In the genomic region with DNA sequence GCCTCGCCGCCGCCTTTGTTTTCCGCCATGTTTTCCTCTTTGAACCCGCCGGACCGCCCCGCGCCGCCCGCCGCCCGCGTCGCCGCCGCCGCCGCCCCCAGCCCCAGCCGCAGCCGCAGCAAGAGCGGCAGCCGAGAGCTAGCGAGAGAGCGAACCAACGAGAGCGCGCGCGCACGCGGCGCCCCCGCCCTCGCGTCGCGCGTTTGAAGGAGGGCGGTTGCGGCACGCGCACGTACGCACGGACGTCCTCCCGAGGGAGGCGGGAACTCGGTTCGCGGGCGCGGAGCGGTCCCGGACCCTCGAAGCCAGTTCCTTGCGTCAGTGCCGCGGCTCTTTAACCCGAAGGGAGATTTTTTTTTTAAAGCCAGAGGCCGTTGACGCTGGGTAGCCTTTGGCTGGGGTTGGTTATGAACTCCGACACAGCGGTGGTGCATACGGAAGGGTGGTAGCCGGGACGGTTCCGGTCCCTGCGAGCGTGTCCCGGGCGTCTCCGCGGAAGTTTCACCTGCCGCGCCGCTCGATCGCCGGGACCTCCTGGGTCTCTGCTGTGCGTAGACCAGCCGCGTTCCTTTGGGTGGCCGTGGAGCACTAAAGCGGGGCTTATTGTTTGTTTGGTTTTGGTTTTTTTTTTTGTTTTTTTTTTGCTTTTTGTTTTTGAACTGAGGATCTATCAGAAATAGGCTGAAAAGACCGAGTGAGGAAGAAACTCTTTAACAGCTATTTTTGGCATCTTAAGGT, we compare ENCODE assay signal across 8 cellular contexts. TPM values are rescaled to one million over a fixed set of nuclear protein-coding genes. Genes with fewer than 3 reads are reported as not detected.
DNase-seq lines count a peak whose midpoint lies in the region; ATAC-seq and TF ChIP-seq lines count a peak whose summit lies in the region.

Gene TRIM33, minus strand, starts transcription at position 156 of the 738 bp plus-strand sequence. Its CDS starts 127 bp downstream, at position 29.

- no peaks in the 10 kb centered on the region for H3K9me3 Mint-ChIP-seq in activated naive CD4-positive, alpha-beta T cell treated with anti-CD3 and anti-CD28 coated beads, Interleukin-2, amount 50 U/mL, for 24 hours

- peak within 1 kb of the TSS; percentile 98 for H3K27ac Mint-ChIP-seq in activated naive CD4-positive, alpha-beta T cell treated with anti-CD3 and anti-CD28 coated beads, Interleukin-2, amount 50 U/mL, for 24 hours

- no peaks in the 10 kb centered on the region for H3K27me3 ChIP-seq in suprapubic skin

- DNase-seq in NB4 (ENCODE audit: low read depth) = peak; percentile 96
- DNase-seq in glomerular endothelial cell (ENCODE audit: extremely low read depth, low read depth, low spot score) = peak; percentile 54
- peak; percentile 83 for DNase-seq in occipital lobe (lab: John Stamatoyannopoulos, UW)
- peak; percentile 92 to 93 for DNase-seq in suprapubic skin (ENCODE audit: low spot score in 2 of 2)

- ATAC-seq in HG02571 (IDR thresholded peaks at IDR 0.05; ENCODE audit: unreplicated experiment) (peak; percentile 73), SK-N-SH treated with all-trans-retinoic acid at 6 μM for 48 hours (peak; percentile 83)

- peak within 1 kb of the TSS; percentile 99 for H3K4me3 Mint-ChIP-seq in activated naive CD4-positive, alpha-beta T cell treated with anti-CD3 and anti-CD28 coated beads, Interleukin-2, amount 50 U/mL, for 24 hours

- no peak for TF ChIP-seq EP300 in suprapubic skin (IDR thresholded peaks at IDR 0.05)

- H3K9me3 ChIP-seq in suprapubic skin = no peaks in the 10 kb centered on the region

- H3K27me3 Mint-ChIP-seq in activated naive CD4-positive, alpha-beta T cell treated with anti-CD3 and anti-CD28 coated beads, Interleukin-2, amount 50 U/mL, for 24 hours = no peaks in the 10 kb centered on the region

- 0% methylated on average over 27 of the region's 87 CpGs for WGBS in suprapubic skin

- TF ChIP-seq CTCF in NB4 (IDR thresholded peaks at IDR 0.05; ENCODE audit: low read depth, low read length) (no peak), suprapubic skin (IDR thresholded peaks at IDR 0.05) (no peak)

- no peaks in the 10 kb centered on the region for H3K36me3 ChIP-seq in suprapubic skin

- H3K4me1 Mint-ChIP-seq in activated naive CD4-positive, alpha-beta T cell treated with anti-CD3 and anti-CD28 coated beads, Interleukin-2, amount 50 U/mL, for 24 hours = peaks cover 50% of the 10 kb centered on the region

- H3K27ac ChIP-seq in suprapubic skin = peak within 1 kb of the TSS; percentile 97

- TF ChIP-seq POLR2A in NB4 (IDR thresholded peaks at IDR 0.05; ENCODE audit: extremely low read depth, insufficient read length) = peak; percentile 96
- peak in 1 of 2 donors; percentile 70 for TF ChIP-seq POLR2A in suprapubic skin (IDR thresholded peaks at IDR 0.05)

- peaks cover 7% of the 10 kb centered on the region for H3K36me3 Mint-ChIP-seq in activated naive CD4-positive, alpha-beta T cell treated with anti-CD3 and anti-CD28 coated beads, Interleukin-2, amount 50 U/mL, for 24 hours

- peaks cover 44% of the 10 kb centered on the region for H3K4me1 ChIP-seq in suprapubic skin

- peak within 1 kb of the TSS; percentile 95 for H3K4me3 ChIP-seq in GM08714 (ENCODE audit: low read length)
- H3K4me3 ChIP-seq in NB4 (ENCODE audit: low read depth, low read length) = peak within 1 kb of the TSS; percentile 80
- peak within 1 kb of the TSS; percentile 99 for H3K4me3 ChIP-seq in suprapubic skin

TF ChIP-seq in SK-N-SH treated with all-trans-retinoic acid at 6 μM for 48 hours, 23 proteins besides CTCF, POLR2A, EP300 and RAD21:
- no peak for TF ChIP-seq SNAI2 (CRISPR knock-in tag; IDR thresholded peaks at IDR 0.05)
- TF ChIP-seq, protein P1, sequence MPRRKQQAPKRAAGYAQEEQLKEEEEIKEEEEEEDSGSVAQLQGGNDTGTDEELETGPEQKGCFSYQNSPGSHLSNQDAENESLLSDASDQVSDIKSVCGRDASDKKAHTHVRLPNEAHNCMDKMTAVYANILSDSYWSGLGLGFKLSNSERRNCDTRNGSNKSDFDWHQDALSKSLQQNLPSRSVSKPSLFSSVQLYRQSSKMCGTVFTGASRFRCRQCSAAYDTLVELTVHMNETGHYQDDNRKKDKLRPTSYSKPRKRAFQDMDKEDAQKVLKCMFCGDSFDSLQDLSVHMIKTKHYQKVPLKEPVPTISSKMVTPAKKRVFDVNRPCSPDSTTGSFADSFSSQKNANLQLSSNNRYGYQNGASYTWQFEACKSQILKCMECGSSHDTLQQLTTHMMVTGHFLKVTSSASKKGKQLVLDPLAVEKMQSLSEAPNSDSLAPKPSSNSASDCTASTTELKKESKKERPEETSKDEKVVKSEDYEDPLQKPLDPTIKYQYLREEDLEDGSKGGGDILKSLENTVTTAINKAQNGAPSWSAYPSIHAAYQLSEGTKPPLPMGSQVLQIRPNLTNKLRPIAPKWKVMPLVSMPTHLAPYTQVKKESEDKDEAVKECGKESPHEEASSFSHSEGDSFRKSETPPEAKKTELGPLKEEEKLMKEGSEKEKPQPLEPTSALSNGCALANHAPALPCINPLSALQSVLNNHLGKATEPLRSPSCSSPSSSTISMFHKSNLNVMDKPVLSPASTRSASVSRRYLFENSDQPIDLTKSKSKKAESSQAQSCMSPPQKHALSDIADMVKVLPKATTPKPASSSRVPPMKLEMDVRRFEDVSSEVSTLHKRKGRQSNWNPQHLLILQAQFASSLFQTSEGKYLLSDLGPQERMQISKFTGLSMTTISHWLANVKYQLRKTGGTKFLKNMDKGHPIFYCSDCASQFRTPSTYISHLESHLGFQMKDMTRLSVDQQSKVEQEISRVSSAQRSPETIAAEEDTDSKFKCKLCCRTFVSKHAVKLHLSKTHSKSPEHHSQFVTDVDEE (CRISPR knock-in tag; IDR thresholded peaks at IDR 0.05) = no peak
TF ChIP-seq in SK-N-SH treated with all-trans-retinoic acid at 6 μM for 48 hours: peak in this region for 0.

RNA-seq across cellular contexts. Expression of gene TRIM33, which starts in this region (rescaled TPM):
- 19.5 and 27.0 TPM in 2 replicates for total RNA-seq in glomerular endothelial cell
- 85.6 TPM for total RNA-seq in occipital lobe
- 100 to 1,000 TPM in 1 of 4 donors, 10 to 100 TPM in 3; 35.0 to 100 (median 47.7) TPM for total RNA-seq in suprapubic skin

Comparison
In these comparisons a context has a peak if more than half of its experiments do, and no peak if none do; other contexts are left out.
1. Peak in every context shown above with its lines: DNase-seq, ATAC-seq, H3K4me3 ChIP-seq and H3K27ac ChIP-seq.